In genomic region chr20:45306431-45306982, GRCh38 we compare ENCODE assay signal across 8 cellular contexts. TPM values are rescaled to one million over a fixed set of nuclear protein-coding genes. Genes with fewer than 3 reads are reported as not detected.
DNase-seq lines count a peak whose midpoint lies in the region; ATAC-seq and TF ChIP-seq lines count a peak whose summit lies in the region.

TSS of gene RBPJL (plus strand) at chr20:45306840. CDS start at chr20:45306923, 83 bp downstream.

- no peak within 1 kb of the TSS for H3K4me2 ChIP-seq in PC-3 (ENCODE audit: low read length)

- no peaks in the 10 kb centered on the region for H4K20me1 ChIP-seq in PC-3 (ENCODE audit: low read length)

- no peaks in the 10 kb centered on the region for H3K9me2 ChIP-seq in PC-3 (replicated peaks; ENCODE audit: low read length)

- no TSS peak for BruUV-seq in PC-3 (replicated peaks; lab: Mats Ljungman, UMichigan)

- H3K4me1 Mint-ChIP-seq in CD8-positive, alpha-beta memory T cell: peaks cover 5 to 16% (median 6%) of the 10 kb centered on the region in 3 donors
- H3K4me1 Mint-ChIP-seq in activated naive CD8-positive, alpha-beta T cell treated with anti-CD3 and anti-CD28 coated beads, Interleukin-2, amount 50 U/mL, for 24 hours: peaks cover 27% of the 10 kb centered on the region
- peaks cover 14% of the 10 kb centered on the region for H3K4me1 Mint-ChIP-seq in type B pancreatic cell (ENCODE audit: unreplicated experiment)

- no peak within 1 kb of the TSS for H2AFZ ChIP-seq in PC-3 (ENCODE audit: low read length)

- H3F3A ChIP-seq in PC-3 (ENCODE audit: low read length, unreplicated experiment): no peaks in the 10 kb centered on the region

- no peak within 1 kb of the TSS for H3K9ac ChIP-seq in PC-3 (ENCODE audit: low read length)

- H3K4me3 Mint-ChIP-seq in CD8-positive, alpha-beta memory T cell: no peak within 1 kb of the TSS
- H3K4me3 Mint-ChIP-seq in activated naive CD8-positive, alpha-beta T cell treated with anti-CD3 and anti-CD28 coated beads, Interleukin-2, amount 50 U/mL, for 24 hours: no peak within 1 kb of the TSS
- H3K4me3 Mint-ChIP-seq in type B pancreatic cell: no peak within 1 kb of the TSS

- H3K36me3 Mint-ChIP-seq in CD8-positive, alpha-beta memory T cell: no peaks in the 10 kb centered on the region
- no peaks in the 10 kb centered on the region for H3K36me3 Mint-ChIP-seq in activated naive CD8-positive, alpha-beta T cell treated with anti-CD3 and anti-CD28 coated beads, Interleukin-2, amount 50 U/mL, for 24 hours (ENCODE audit: low read depth)
- H3K36me3 Mint-ChIP-seq in type B pancreatic cell: no peaks in the 10 kb centered on the region

- TF ChIP-seq CTCF in PC-3 (conservative IDR thresholded peaks at IDR 0.05; ENCODE audit: low read depth, low read length) (peak; percentile 86), lower lobe of right lung (IDR thresholded peaks at IDR 0.05) (peak; percentile 86), type B pancreatic cell (conservative IDR thresholded peaks at IDR 0.05) (peak; percentile 81)

- H3K9me3 ChIP-seq in CD8-positive, alpha-beta memory T cell (ENCODE audit: low read length): no peaks in the 10 kb centered on the region
- H3K9me3 ChIP-seq in PC-3 (ENCODE audit: low read length) (no peaks in the 10 kb centered on the region), lower lobe of right lung (no peaks in the 10 kb centered on the region)

- no peaks in the 10 kb centered on the region for H3K36me3 ChIP-seq in CD8-positive, alpha-beta memory T cell (ENCODE audit: insufficient read depth, low read length)
- no peaks in the 10 kb centered on the region for H3K36me3 ChIP-seq in PC-3 (ENCODE audit: low read depth, low read length)
- no peaks in the 10 kb centered on the region for H3K36me3 ChIP-seq in lower lobe of right lung

- POLR2A ChIA-PET in CD8-positive, alpha-beta memory T cell (lab: Charles Lee): no interaction called here
- POLR2A ChIA-PET in PC-3 (lab: Charles Lee; ENCODE audit: unreplicated experiment): no interaction called here

- intact Hi-C loops in PC-3 (cut with micrococcal nuclease): no loop called here
- intact Hi-C loops in lower lobe of right lung (cut with DNase I): no loop called here

- H3K27me3 ChIP-seq in CD8-positive, alpha-beta memory T cell (ENCODE audit: insufficient read depth, low read length, poor library complexity, severe bottlenecking): no peaks in the 10 kb centered on the region
- H3K27me3 ChIP-seq in PC-3 (ENCODE audit: low read length): no peaks in the 10 kb centered on the region
- H3K27me3 ChIP-seq in lower lobe of right lung (ENCODE audit: low read depth): peaks cover 56% of the 10 kb centered on the region

- no peaks in the 10 kb centered on the region for H3K9me3 Mint-ChIP-seq in CD8-positive, alpha-beta memory T cell
- H3K9me3 Mint-ChIP-seq in activated naive CD8-positive, alpha-beta T cell treated with anti-CD3 and anti-CD28 coated beads, Interleukin-2, amount 50 U/mL, for 24 hours: no peaks in the 10 kb centered on the region
- no peaks in the 10 kb centered on the region for H3K9me3 Mint-ChIP-seq in type B pancreatic cell

- no peaks in the 10 kb centered on the region for H3K79me2 ChIP-seq in PC-3 (ENCODE audit: low read length)

- H3K27ac Mint-ChIP-seq in CD8-positive, alpha-beta memory T cell: no peak within 1 kb of the TSS
- no peak within 1 kb of the TSS for H3K27ac Mint-ChIP-seq in activated naive CD8-positive, alpha-beta T cell treated with anti-CD3 and anti-CD28 coated beads, Interleukin-2, amount 50 U/mL, for 24 hours
- no peak within 1 kb of the TSS for H3K27ac Mint-ChIP-seq in type B pancreatic cell

- H3K4me1 ChIP-seq in CD8-positive, alpha-beta memory T cell (ENCODE audit: insufficient read depth, low read length): no peaks in the 10 kb centered on the region
- no peaks in the 10 kb centered on the region for H3K4me1 ChIP-seq in PC-3 (ENCODE audit: insufficient read depth, low read length)
- H3K4me1 ChIP-seq in lower lobe of right lung: no peaks in the 10 kb centered on the region

- peak in 4 of 5 donors; percentile 31 to 63 (median 40) for DNase-seq in CD8-positive, alpha-beta memory T cell
- DNase-seq in PC-3: no peak
- DNase-seq in activated naive CD8-positive, alpha-beta T cell treated with anti-CD3 and anti-CD28 coated beads, Interleukin-2, amount 50 U/mL, for 24 hours: peak; percentile 72
- no peak for DNase-seq in lower lobe of right lung
- no peak for DNase-seq in type B pancreatic cell (ENCODE audit: extremely low spot score, unreplicated experiment)
- DNase-seq in NCI-H748 (lab: John Stamatoyannopoulos, UW; ENCODE audit: unreplicated experiment): no peak
- DNase-seq in NCI-H2227 treated with DMSO at 0.1 percent for 48 hours (lab: John Stamatoyannopoulos, UW): no peak

- no peak within 1 kb of the TSS for H3K27ac ChIP-seq in CD8-positive, alpha-beta memory T cell (ENCODE audit: low read depth, low read length)
- H3K27ac ChIP-seq in PC-3 (ENCODE audit: low read length) (no peak within 1 kb of the TSS), lower lobe of right lung (no peak within 1 kb of the TSS)

- no peak within 1 kb of the TSS for H3K4me3 ChIP-seq in CD8-positive, alpha-beta memory T cell (ENCODE audit: low read length)
- no peak within 1 kb of the TSS for H3K4me3 ChIP-seq in PC-3 (ENCODE audit: low read length)
- no peak within 1 kb of the TSS for H3K4me3 ChIP-seq in lower lobe of right lung

- CTCF ChIA-PET in CD8-positive, alpha-beta memory T cell (lab: Charles Lee): interaction anchor here (1.3 kb wide), 1 partner anchor 15 kb away, joined by 6 read pairs; no protein-coding TSS in a partner anchor
- CTCF ChIA-PET in PC-3 (lab: Charles Lee): interaction anchor here (0.7 kb wide), 1 partner anchor 293 kb away, joined by 3 read pairs; no protein-coding TSS in a partner anchor

- H3K27me3 Mint-ChIP-seq in CD8-positive, alpha-beta memory T cell: peaks cover 38 to 73% of the 10 kb centered on the region in 2 donors
- H3K27me3 Mint-ChIP-seq in activated naive CD8-positive, alpha-beta T cell treated with anti-CD3 and anti-CD28 coated beads, Interleukin-2, amount 50 U/mL, for 24 hours: peaks cover 65% of the 10 kb centered on the region
- H3K27me3 Mint-ChIP-seq in type B pancreatic cell: peaks cover 33% of the 10 kb centered on the region

- ATAC-seq in PC-3 (no peak), lower lobe of right lung (peak in 1 of 2 donors; percentile 51), HG02610 (IDR thresholded peaks at IDR 0.05; ENCODE audit: unreplicated experiment) (no peak)
- ATAC-seq in activated naive CD8-positive, alpha-beta T cell treated with anti-CD3 and anti-CD28 coated beads, Interleukin-2, amount 50 U/mL, for 24 hours: no peak

RNA-seq across cellular contexts. Expression of gene RBPJL, which starts in this region (rescaled TPM):
- not detected for total RNA-seq in CD8-positive, alpha-beta memory T cell
- polyA plus RNA-seq in CD8-positive, alpha-beta memory T cell: not detected
- total RNA-seq in PC-3 (2014; rRNA removed) (not detected in 2 replicates), lower lobe of right lung (not detected), type B pancreatic cell (ENCODE audit: low replicate concordance) (not detected in 2 replicates)

Comparison
In these comparisons a context has a peak if more than half of its experiments do, and no peak if none do; other contexts are left out.
1. Peak in DNase-seq in CD8-positive, alpha-beta memory T cell; RNA of the gene not detected or under 1 TPM.